In genomic region chrX:56618250-56618649, GRCh38 we compare ENCODE assay signal across 11 cellular contexts.
"Had no signal": no experiment of that assay in that cellular context is flagged by ENCODE, and none has a peak within 500 bp of the region (broad histone marks: within the 10 kb centered on the region; RNA-seq: fewer than 3 reads in every experiment).

No MANE protein-coding gene starts in this region.

- DNase-seq: activated CD4-positive, alpha-beta T cell treated with anti-CD3 and anti-CD28 coated beads for 1 hour; activated CD8-positive, alpha-beta T cell treated with anti-CD3 and anti-CD28 coated beads for 36 hours; activated naive CD4-positive, alpha-beta T cell treated with Interleukin-2 at 50 U/mL for 16 hours; colonic mucosa; foreskin melanocyte; posterior cingulate gyrus; stomach; T-helper 2 cell; tibial artery; uterus had no signal

- H3K27ac Mint-ChIP-seq: activated CD8-positive, alpha-beta T cell treated with anti-CD3 and anti-CD28 coated beads for 36 hours; activated T-helper 1 cell treated with anti-CD3 and anti-CD28 coated beads, Interleukin-12 subunit alpha, Interleukin-12 subunit beta, Interleukin-2, Interleukin-4 antibody, amounts not matched to agents 30 ng/mL and 10 ng/mL and 1 ng/mL, durations not matched to agents 14 hours and 24 hours and 36 hours had no signal

- H3K27me3 Mint-ChIP-seq: activated CD8-positive, alpha-beta T cell treated with anti-CD3 and anti-CD28 coated beads for 36 hours had no signal

- ATAC-seq: activated CD8-positive, alpha-beta T cell treated with anti-CD3 and anti-CD28 coated beads for 36 hours had no signal

- H3K9me3 Mint-ChIP-seq: activated T-helper 1 cell treated with anti-CD3 and anti-CD28 coated beads, Interleukin-12 subunit alpha, Interleukin-12 subunit beta, Interleukin-2, Interleukin-4 antibody, amounts not matched to agents 30 ng/mL and 10 ng/mL and 1 ng/mL, durations not matched to agents 14 hours and 24 hours and 36 hours had no signal

- H3K4me3 Mint-ChIP-seq: activated CD8-positive, alpha-beta T cell treated with anti-CD3 and anti-CD28 coated beads for 36 hours; activated T-helper 1 cell treated with anti-CD3 and anti-CD28 coated beads, Interleukin-12 subunit alpha, Interleukin-12 subunit beta, Interleukin-2, Interleukin-4 antibody, amounts not matched to agents 30 ng/mL and 10 ng/mL and 1 ng/mL, durations not matched to agents 14 hours and 24 hours and 36 hours had no signal
